16 cellular contexts compared by ENCODE assay signal in the genomic region with DNA sequence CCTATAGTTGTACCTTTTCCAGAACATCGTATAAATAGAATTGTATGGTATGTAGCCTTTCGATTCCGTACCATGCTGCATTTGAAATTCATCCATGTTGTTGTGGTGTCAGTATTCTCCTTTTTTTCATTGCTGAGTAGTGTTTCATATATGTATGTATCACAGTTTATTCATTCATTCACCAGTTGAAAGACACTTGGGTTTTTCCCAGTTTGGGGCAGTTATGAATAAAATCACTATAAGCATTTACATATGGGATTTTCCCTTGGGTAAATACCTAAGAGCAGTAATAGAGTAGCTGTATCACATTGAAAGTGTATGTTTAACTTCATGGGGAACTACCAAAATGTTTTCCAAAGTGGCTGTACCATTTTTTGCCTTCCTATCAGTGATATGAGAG. TPM values are rescaled to one million over a fixed set of nuclear protein-coding genes. Genes with fewer than 3 reads are reported as not detected.
DNase-seq lines count a peak whose midpoint lies in the region; ATAC-seq, FAIRE-seq and TF ChIP-seq lines count a peak whose summit lies in the region.
"Had no signal": no experiment of that assay in that cellular context is flagged by ENCODE, and none has a peak within 500 bp of the region (broad histone marks: within the 10 kb centered on the region; RNA-seq: fewer than 3 reads in every experiment).

No MANE protein-coding gene starts in this region.

- peak; percentile 59 for FAIRE-seq in GM19239 (lab: Jason Lieb, UNC)

- H3K9me3 ChIP-seq in left lung (no peaks in the 10 kb centered on the region), hepatocyte (ENCODE audit: low read depth) (no peaks in the 10 kb centered on the region)
- H3K9me3 ChIP-seq: BLaER1 treated with 17β-estradiol and CSF1 and Interleukin-3, amounts not matched to agents 10 nM and 100 nM; gastrocnemius medialis had no signal

- H3K4me2 ChIP-seq in hepatocyte = no peak overlapping the region
- H3K4me2 ChIP-seq: BLaER1 treated with 17β-estradiol and CSF1 and Interleukin-3, amounts not matched to agents 10 nM and 100 nM had no signal

- TF ChIP-seq CTCF in left lung (IDR thresholded peaks at IDR 0.05) (no peak), hepatocyte (IDR thresholded peaks at IDR 0.05; ENCODE audit: poor library complexity) (no peak)

- H4K20me1 ChIP-seq in hepatocyte (ENCODE audit: insufficient read depth, poor library complexity, severe bottlenecking) = no peaks in the 10 kb centered on the region
- H4K20me1 ChIP-seq: BLaER1 treated with 17β-estradiol and CSF1 and Interleukin-3, amounts not matched to agents 10 nM and 100 nM had no signal

- H3K4me1 ChIP-seq in left lung (no peaks in the 10 kb centered on the region), hepatocyte (ENCODE audit: insufficient read depth) (no peaks in the 10 kb centered on the region)
- H3K4me1 ChIP-seq: gastrocnemius medialis, parathyroid adenoma had no signal

- WGBS in hepatocyte (ENCODE audit: low lambda C conversion rate, missing lambda C conversion rate) = 94% methylated on average over 3 of the region's 3 CpGs

- no peaks in the 10 kb centered on the region for H3K79me2 ChIP-seq in hepatocyte
- H3K79me2 ChIP-seq: parathyroid adenoma had no signal

- DNase-seq in GM19239 (ENCODE audit: insufficient read length, low spot score) (no peak), occipital lobe (lab: John Stamatoyannopoulos, UW) (no peak), left lung (no peak), MV-4-11 (lab: John Stamatoyannopoulos, UW) (no peak), hepatocyte (ENCODE audit: low spot score) (no peak)
- DNase-seq: activated naive CD4-positive, alpha-beta T cell treated with anti-CD3 and anti-CD28 coated beads, Interleukin-2, amount 50 U/mL, for 16 hours; gastrocnemius medialis; NCI-H1694; stimulated activated CD4-positive, alpha-beta T cell treated with anti-CD3 and anti-CD28 coated beads, Interleukin-4, amount 100 ng/mL, for 1 hour had no signal

- no peaks in the 10 kb centered on the region for H3K9me2 ChIP-seq in hepatocyte (replicated peaks; ENCODE audit: insufficient read depth)

- intact Hi-C loops in left lung (cut with DNase I) = no loop called here

- H3K27ac ChIP-seq in left lung (no peak overlapping the region), hepatocyte (no peak overlapping the region)
- H3K27ac ChIP-seq: BLaER1 treated with 17β-estradiol and CSF1 and Interleukin-3, amounts not matched to agents 10 nM and 100 nM; coronary artery; gastrocnemius medialis; parathyroid adenoma; VCaP had no signal

- H3K27me3 ChIP-seq in left lung (no peaks in the 10 kb centered on the region), hepatocyte (no peaks in the 10 kb centered on the region)
- H3K27me3 ChIP-seq: BLaER1 treated with 17β-estradiol and CSF1 and Interleukin-3, amounts not matched to agents 10 nM and 100 nM; gastrocnemius medialis had no signal

- H3K36me3 ChIP-seq in left lung (no peaks in the 10 kb centered on the region), hepatocyte (replicated peaks; ENCODE audit: insufficient read depth, low read depth) (no peaks in the 10 kb centered on the region)

- H2AFZ ChIP-seq in hepatocyte = no peak overlapping the region
- H2AFZ ChIP-seq: parathyroid adenoma had no signal

- ATAC-seq in GM18498 (IDR thresholded peaks at IDR 0.05; ENCODE audit: unreplicated experiment) (peak; percentile 90), HG02642 (IDR thresholded peaks at IDR 0.05; ENCODE audit: poor library complexity, unreplicated experiment) (peak; percentile 97), HG03457 (IDR thresholded peaks at IDR 0.05; ENCODE audit: unreplicated experiment) (peak; percentile 96), left lung (no peak)
- ATAC-seq: gastrocnemius medialis had no signal

- H3K4me3 ChIP-seq in left lung (no peak overlapping the region), hepatocyte (no peak overlapping the region)
- H3K4me3 ChIP-seq: BLaER1 treated with 17β-estradiol and CSF1 and Interleukin-3, amounts not matched to agents 10 nM and 100 nM; coronary artery; gastrocnemius medialis had no signal

RNA-seq across cellular contexts. Expression of gene FKTN, which starts 16.1 kb away (rescaled TPM):
- total RNA-seq in occipital lobe = 39.9 TPM
- total RNA-seq in left lung = 10 to 100 TPM; 14.9 to 15.3 TPM
- total RNA-seq in hepatocyte = 27.1 and 37.2 TPM in 2 replicates
- 1.8 and 4.8 TPM in 2 replicates for polyA plus RNA-seq in hepatocyte
